ENCODE assay signal across 8 cellular contexts in the genomic region with DNA sequence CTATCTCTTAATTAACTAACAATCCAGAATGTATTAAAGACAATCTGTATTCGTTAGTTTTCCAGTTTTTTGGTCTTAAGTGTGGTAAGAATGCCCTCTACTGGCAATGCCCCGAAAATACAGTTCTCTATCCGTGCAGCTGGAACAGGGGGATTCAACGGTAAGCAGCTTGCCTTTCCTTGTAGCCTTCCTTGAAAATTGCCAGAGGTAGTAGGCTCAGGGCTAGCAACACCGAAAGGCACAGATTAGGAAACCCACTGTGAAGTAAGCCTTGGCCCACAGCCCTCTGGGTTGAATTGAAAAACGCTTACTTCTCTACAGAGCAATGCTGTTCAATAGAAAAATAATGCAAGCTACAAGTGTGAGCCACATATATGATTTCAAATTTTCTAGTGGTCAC. TPM values are rescaled to one million over a fixed set of nuclear protein-coding genes. Genes with fewer than 3 reads are reported as not detected.
DNase-seq lines count a peak whose midpoint lies in the region; ATAC-seq and TF ChIP-seq lines count a peak whose summit lies in the region.

No MANE protein-coding gene starts in this region.

- no peak for TF ChIP-seq POLR2A in body of pancreas (IDR thresholded peaks at IDR 0.05)

- no peak overlapping the region for H3K27ac Mint-ChIP-seq in CD8-positive, alpha-beta memory T cell
- H3K27ac Mint-ChIP-seq in T-cell, result no peak overlapping the region

- no peaks in the 10 kb centered on the region for H3K9me3 ChIP-seq in CD8-positive, alpha-beta memory T cell (ENCODE audit: low read length)
- H3K9me3 ChIP-seq in body of pancreas, result no peaks in the 10 kb centered on the region
- H3K9me3 ChIP-seq in smooth muscle cell (replicated peaks; ENCODE audit: low read depth), result no peaks in the 10 kb centered on the region

- H3K4me1 Mint-ChIP-seq in CD8-positive, alpha-beta memory T cell, result peaks cover 0 to 3% (median 0%) of the 10 kb centered on the region in 3 donors
- H3K4me1 Mint-ChIP-seq in T-cell, result peaks cover 0 to 4% (median 4%) of the 10 kb centered on the region in 3 donors

- CTCF ChIA-PET in CD8-positive, alpha-beta memory T cell (lab: Charles Lee), result interaction anchor here (0.7 to 8.3 kb wide), 25 partner anchors 13 to 896 kb away, joined by 3 to 59 read pairs (median 4); partner anchors contain the start of genes KDSR and VPS4B
- CTCF ChIA-PET in T-cell (lab: Charles Lee), result interaction anchor here (0.5 to 5.4 kb wide), 37 partner anchors 13 to 1018 kb away, joined by 3 to 53 read pairs (median 4); partner anchors contain the start of genes PHLPP1 (in 1 of the 2) and VPS4B (in 1 of the 2)

- no peaks in the 10 kb centered on the region for H3K27me3 ChIP-seq in CD8-positive, alpha-beta memory T cell (ENCODE audit: insufficient read depth, low read length, poor library complexity, severe bottlenecking)
- H3K27me3 ChIP-seq in body of pancreas (no peaks in the 10 kb centered on the region), smooth muscle cell (ENCODE audit: low read depth) (peaks cover 10% of the 10 kb centered on the region)

- no peaks in the 10 kb centered on the region for H3F3A ChIP-seq in smooth muscle cell (ENCODE audit: low read depth)

- H3K4me2 ChIP-seq in smooth muscle cell, result peak overlapping the region; percentile 45

- H2AFZ ChIP-seq in smooth muscle cell (ENCODE audit: low read depth), result peak overlapping the region; percentile 70

- H3K36me3 Mint-ChIP-seq in CD8-positive, alpha-beta memory T cell, result no peaks in the 10 kb centered on the region
- H3K36me3 Mint-ChIP-seq in T-cell, result no peaks in the 10 kb centered on the region

- intact Hi-C loops in body of pancreas (cut with DNase I), result loop anchor here (5.0 kb wide), 1 partner anchor 422 kb away; no protein-coding TSS in a partner anchor

- no peak overlapping the region for H3K27ac ChIP-seq in CD8-positive, alpha-beta memory T cell (ENCODE audit: low read depth, low read length)
- H3K27ac ChIP-seq in body of pancreas (no peak overlapping the region), smooth muscle cell (ENCODE audit: low read depth) (no peak overlapping the region)

- H3K79me2 ChIP-seq in smooth muscle cell (ENCODE audit: low read depth), result no peaks in the 10 kb centered on the region

- no peak overlapping the region for H3K4me3 ChIP-seq in CD8-positive, alpha-beta memory T cell (ENCODE audit: low read length)
- H3K4me3 ChIP-seq in body of pancreas, result no peak overlapping the region
- H3K4me3 ChIP-seq in smooth muscle cell, result no peak overlapping the region

- ATAC-seq in GM21447 (IDR thresholded peaks at IDR 0.05; ENCODE audit: unreplicated experiment) (peak; percentile 68), T-cell (replicated peaks in 1 of 4) (peak; percentile 61 to 67 (median 64)), body of pancreas (peak; percentile 71), GM19023 (IDR thresholded peaks at IDR 0.05; ENCODE audit: unreplicated experiment) (no peak)

- POLR2A ChIA-PET in CD8-positive, alpha-beta memory T cell (lab: Charles Lee), result interaction anchor here (0.5 to 0.9 kb wide), 2 partner anchors 18 to 88 kb away, joined by 3 read pairs; no protein-coding TSS in a partner anchor
- POLR2A ChIA-PET in T-cell (lab: Charles Lee), result interaction anchor here (0.6 to 1.1 kb wide), 5 partner anchors 45 to 1253 kb away, joined by 3 to 5 read pairs (median 4); partner anchors contain the start of genes PIGN (in 1 of the 2) and RELCH (in 1 of the 2)

- no peaks in the 10 kb centered on the region for H4K20me1 ChIP-seq in smooth muscle cell (ENCODE audit: low read depth)

- peaks cover 2 to 15% of the 10 kb centered on the region in 2 donors for H3K27me3 Mint-ChIP-seq in CD8-positive, alpha-beta memory T cell
- H3K27me3 Mint-ChIP-seq in T-cell, result peaks cover 7% of the 10 kb centered on the region in 2 donors

- no peak overlapping the region for H3K4me3 Mint-ChIP-seq in CD8-positive, alpha-beta memory T cell
- no peak overlapping the region for H3K4me3 Mint-ChIP-seq in T-cell

- no peaks in the 10 kb centered on the region for H3K4me1 ChIP-seq in CD8-positive, alpha-beta memory T cell (ENCODE audit: insufficient read depth, low read length)
- H3K4me1 ChIP-seq in body of pancreas, result peaks cover 5% of the 10 kb centered on the region
- H3K4me1 ChIP-seq in smooth muscle cell (ENCODE audit: low read depth), result no peaks in the 10 kb centered on the region

- TF ChIP-seq CTCF in body of pancreas (IDR thresholded peaks at IDR 0.05) (peak; percentile 61 to 83 (median 80)), smooth muscle cell (IDR thresholded peaks at IDR 0.05; ENCODE audit: borderline replicate concordance, insufficient read depth, poor library complexity, severe bottlenecking) (peak; percentile 81)

- WGBS in body of pancreas, 2 donors, result 2 to 4% methylated on average over 6 of the region's 6 CpGs
- WGBS in smooth muscle cell (ENCODE audit: low lambda C conversion rate), result 5% methylated on average over 6 of the region's 6 CpGs

- no peaks in the 10 kb centered on the region for H3K9me3 Mint-ChIP-seq in CD8-positive, alpha-beta memory T cell
- H3K9me3 Mint-ChIP-seq in T-cell, result no peaks in the 10 kb centered on the region

- H3K36me3 ChIP-seq in CD8-positive, alpha-beta memory T cell (ENCODE audit: insufficient read depth, low read length), result no peaks in the 10 kb centered on the region
- no peaks in the 10 kb centered on the region for H3K36me3 ChIP-seq in body of pancreas (replicated peaks in 1 of 2; ENCODE audit: insufficient read depth in 1 of 2, low read depth in 2 of 2)
- H3K36me3 ChIP-seq in smooth muscle cell (ENCODE audit: low read depth), result no peaks in the 10 kb centered on the region

- peak; percentile 2 to 56 (median 49) for DNase-seq in CD8-positive, alpha-beta memory T cell
- DNase-seq in NCI-H1105 treated with DMSO at 0.1 percent for 48 hours (lab: John Stamatoyannopoulos, UW), result peak; percentile 77
- DNase-seq in T-cell, result peak in 29 of 34 experiments; percentile 3 to 50 (median 27)
- peak; percentile 49 to 62 (median 56) for DNase-seq in body of pancreas
- peak in 32 of 51 donors; percentile 1 to 66 (median 14) for DNase-seq in hypothalamus (lab: John Stamatoyannopoulos, UW)
- DNase-seq in smooth muscle cell (lab: John Stamatoyannopoulos, UW; ENCODE audit: unreplicated experiment), result peak; percentile 2

- no peak overlapping the region for H3K9ac ChIP-seq in smooth muscle cell (ENCODE audit: low read depth)

RNA-seq across cellular contexts. Expression of gene VPS4B, which starts 17.1 kb away (rescaled TPM):
- total RNA-seq in CD8-positive, alpha-beta memory T cell, result 10 to 100 TPM; 60.8 to 61.9 TPM
- 74.5 TPM for polyA plus RNA-seq in CD8-positive, alpha-beta memory T cell
- total RNA-seq in T-cell, result 10 to 100 TPM; 64.2 to 88.7 (median 77.6) TPM
- 10 to 100 TPM; 16.2 to 20.2 TPM for total RNA-seq in body of pancreas
- 37.4 and 41.5 TPM in 2 replicates for total RNA-seq in smooth muscle cell
- polyA plus RNA-seq in smooth muscle cell, result 21.3 and 32.9 TPM in 2 replicates

RNA-seq across cellular contexts. Expression of gene SERPINB5, which starts 37.4 kb away (rescaled TPM):
- not detected for total RNA-seq in CD8-positive, alpha-beta memory T cell
- polyA plus RNA-seq in CD8-positive, alpha-beta memory T cell, result not detected
- not detected for total RNA-seq in T-cell
- total RNA-seq in body of pancreas, result not detected
- 26.8 and 32.5 TPM in 2 replicates for total RNA-seq in smooth muscle cell
- polyA plus RNA-seq in smooth muscle cell, result 7.6 and 18.3 TPM in 2 replicates

Comparison
In these comparisons a context has a peak if more than half of its experiments do, and no peak if none do; other contexts are left out.
1. DNase-seq: peak in every context shown above with its lines; median percentile 77 in NCI-H1105 treated with DMSO at 0.1 percent for 48 hours; 56 in body of pancreas; 49 in CD8-positive, alpha-beta memory T cell; 27 in T-cell; 14 in hypothalamus; 2 in smooth muscle cell.
2. RNA of gene SERPINB5, which starts 37.4 kb away (total RNA-seq): 26.8 to 32.5 TPM in smooth muscle cell; not detected in CD8-positive, alpha-beta memory T cell, not detected in T-cell and not detected in body of pancreas; every median in the first group is over 10 times any median in the second.